In genomic region chr4:140239311-140239710, GRCh38 we compare ENCODE assay signal across 14 cellular contexts.
DNase-seq lines count a peak whose midpoint lies in the region; ATAC-seq and TF ChIP-seq lines count a peak whose summit lies in the region.
"Had no signal": no experiment of that assay in that cellular context is flagged by ENCODE, and none has a peak within 500 bp of the region (broad histone marks: within the 10 kb centered on the region; RNA-seq: fewer than 3 reads in every experiment).

No MANE protein-coding gene starts in this region.

- H3K4me3 Mint-ChIP-seq in activated CD8-positive, alpha-beta T cell treated with anti-CD3 and anti-CD28 coated beads for 36 hours = no peak overlapping the region
- H3K4me3 Mint-ChIP-seq: stimulated activated memory B cell treated with anti-CD40 and anti-IgM and Interleukin-4, amounts not matched to agents 10 μg/mL and 1 μg/mL and 100 μg/mL, for 72 hours had no signal

- no peaks in the 10 kb centered on the region for H3K9me3 Mint-ChIP-seq in activated CD8-positive, alpha-beta T cell treated with anti-CD3 and anti-CD28 coated beads for 36 hours
- H3K9me3 Mint-ChIP-seq: activated naive CD4-positive, alpha-beta T cell treated with anti-CD3 and anti-CD28 coated beads, Interleukin-2, amount 50 U/mL, for 72 hours; stimulated activated memory B cell treated with anti-CD40 and anti-IgM and Interleukin-4, amounts not matched to agents 10 μg/mL and 1 μg/mL and 100 μg/mL, for 72 hours had no signal

- intact Hi-C loops in activated CD8-positive, alpha-beta T cell treated with anti-CD3 and anti-CD28 coated beads for 36 hours (cut with micrococcal nuclease) = no loop called here

- no peak for TF ChIP-seq CTCF in activated CD8-positive, alpha-beta T cell treated with anti-CD3 and anti-CD28 coated beads for 36 hours (IDR thresholded peaks at IDR 0.05)

- H3K27ac Mint-ChIP-seq in activated CD8-positive, alpha-beta T cell treated with anti-CD3 and anti-CD28 coated beads for 36 hours = no peak overlapping the region
- H3K27ac Mint-ChIP-seq: activated naive CD4-positive, alpha-beta T cell treated with anti-CD3 and anti-CD28 coated beads, Interleukin-2, amount 50 U/mL, for 72 hours; stimulated activated memory B cell treated with anti-CD40 and anti-IgM and Interleukin-4, amounts not matched to agents 10 μg/mL and 1 μg/mL and 100 μg/mL, for 72 hours had no signal

- H3K27me3 Mint-ChIP-seq in activated CD8-positive, alpha-beta T cell treated with anti-CD3 and anti-CD28 coated beads for 36 hours = peaks cover 9% of the 10 kb centered on the region

- no peaks in the 10 kb centered on the region for H3K36me3 Mint-ChIP-seq in activated CD8-positive, alpha-beta T cell treated with anti-CD3 and anti-CD28 coated beads for 36 hours (ENCODE audit: low read depth)
- H3K36me3 Mint-ChIP-seq: naive B cell; stimulated activated memory B cell treated with anti-CD40 and anti-IgM and Interleukin-4, amounts not matched to agents 10 μg/mL and 1 μg/mL and 100 μg/mL, for 72 hours had no signal

- ATAC-seq in activated CD8-positive, alpha-beta T cell treated with anti-CD3 and anti-CD28 coated beads for 36 hours = no peak
- ATAC-seq: activated naive CD4-positive, alpha-beta T cell treated with anti-CD3 and anti-CD28 coated beads, Interleukin-2, amount 50 U/mL, for 72 hours; stimulated activated memory B cell treated with anti-CD40 and anti-IgM and Interleukin-4, amounts not matched to agents 10 μg/mL and 1 μg/mL and 100 μg/mL, for 72 hours had no signal

- POLR2A ChIA-PET in activated CD8-positive, alpha-beta T cell treated with anti-CD3 and anti-CD28 coated beads for 36 hours (lab: Charles Lee) = interaction anchor here (1.0 kb wide), 1 partner anchor 87 kb away, joined by 3 read pairs; no protein-coding TSS in a partner anchor

- peak; percentile 32 for DNase-seq in COLO668 (lab: John Stamatoyannopoulos, UW; ENCODE audit: unreplicated experiment)
- peak; percentile 58 for DNase-seq in NCI-H1092 (lab: John Stamatoyannopoulos, UW)
- peak; percentile 56 for DNase-seq in NCI-H69 (lab: John Stamatoyannopoulos, UW)
- DNase-seq in myocyte (ENCODE audit: low read depth) = peak; percentile 16
- no peak for DNase-seq in inferior parietal cortex (ENCODE audit: extremely low spot score)
- no peak for DNase-seq in MV-4-11 (lab: John Stamatoyannopoulos, UW)
- DNase-seq in activated CD8-positive, alpha-beta T cell treated with anti-CD3 and anti-CD28 coated beads for 36 hours = no peak
- no peak for DNase-seq in HCEC 1CT
- DNase-seq: activated CD8-positive, alpha-beta memory T cell treated with anti-CD3 and anti-CD28 coated beads, Interleukin-2, amount 50 U/mL, for 48 hours; heart left ventricle; naive B cell; stimulated activated CD4-positive, alpha-beta T cell treated with anti-CD3 and anti-CD28 coated beads, Interleukin-4, amount 100 ng/mL, for 4 hours had no signal

- peaks cover 29% of the 10 kb centered on the region for H3K4me1 Mint-ChIP-seq in activated CD8-positive, alpha-beta T cell treated with anti-CD3 and anti-CD28 coated beads for 36 hours (ENCODE audit: low read depth)

- CTCF ChIA-PET in activated CD8-positive, alpha-beta T cell treated with anti-CD3 and anti-CD28 coated beads for 36 hours (lab: Charles Lee) = interaction anchor here (1.5 to 2.4 kb wide), 2 partner anchors 9 to 13 kb away, joined by 5 to 8 read pairs; no protein-coding TSS in a partner anchor

Comparison
In these comparisons a context has a peak if more than half of its experiments do, and no peak if none do; other contexts are left out.
1. DNase-seq: peak in COLO668 (single experiment), NCI-H1092 (single experiment), NCI-H69 (single experiment) and myocyte (single experiment); none in inferior parietal cortex (single experiment), MV-4-11 (single experiment), activated CD8-positive, alpha-beta T cell treated with anti-CD3 and anti-CD28 coated beads for 36 hours (single experiment) and HCEC 1CT (single experiment).